Comparison of ENCODE assay signal across 30 cellular contexts in the genomic region with DNA sequence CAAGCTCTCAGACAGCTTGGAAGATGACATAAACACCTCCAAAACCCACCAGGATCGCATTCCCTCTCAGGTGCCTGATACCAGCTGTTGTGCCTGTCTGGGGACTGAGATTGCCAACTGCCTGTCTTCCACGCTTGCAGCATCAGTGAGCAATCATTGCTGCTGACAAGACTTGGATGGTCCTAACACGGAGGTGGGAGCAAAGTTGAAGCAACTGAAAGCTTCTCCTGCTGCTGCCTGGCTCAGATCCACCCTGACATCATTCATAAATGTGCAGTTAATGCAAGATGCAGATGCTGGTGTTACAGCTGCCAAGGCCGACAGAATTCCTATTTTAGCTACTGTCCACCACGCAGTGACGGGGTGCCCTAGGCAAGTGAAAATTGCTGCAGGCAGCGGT.
A peak's percentile ranks its signal among the peaks of the same experiment; 100 is the strongest.
DNase-seq lines count a peak whose midpoint lies in the region; FAIRE-seq and TF ChIP-seq lines count a peak whose summit lies in the region.
"Had no signal": no experiment of that assay in that cellular context is flagged by ENCODE, and none has a peak within 500 bp of the region (broad histone marks: within the 10 kb centered on the region; RNA-seq: fewer than 3 reads in every experiment).

No MANE protein-coding gene starts in this region.

- TF ChIP-seq RAD21 in neural cell (conservative IDR thresholded peaks at IDR 0.05): no peak

- H3K36me3 ChIP-seq in neural cell (ENCODE audit: insufficient read depth, low read length) (no peaks in the 10 kb centered on the region), Caco-2 (ENCODE audit: control insufficient read depth, insufficient read depth, low read length) (no peaks in the 10 kb centered on the region)
- H3K36me3 ChIP-seq: stomach, thyroid gland, uterus had no signal

- CTCF ChIA-PET in Caco-2 (lab: Charles Lee): no interaction called here

- no peaks in the 10 kb centered on the region for H3K4me1 ChIP-seq in Caco-2
- H3K4me1 ChIP-seq: thyroid gland, uterus had no signal

- no peaks in the 10 kb centered on the region for H3K36me3 Mint-ChIP-seq in Caco-2 (ENCODE audit: insufficient read depth, unreplicated experiment)
- H3K36me3 Mint-ChIP-seq: activated naive CD8-positive, alpha-beta T cell treated with anti-CD3 and anti-CD28 coated beads, Interleukin-2, amount 10 ng/mL, durations not matched to agents 7 days and 5 days had no signal

- no peak overlapping the region for H2AFZ ChIP-seq in neural cell (ENCODE audit: low read depth, low read length)
- H2AFZ ChIP-seq: PC-9 had no signal

- no peak for FAIRE-seq in RCC 7860 (lab: Jason Lieb, UNC)
- FAIRE-seq: GM12891, kidney had no signal

- H3K9me3 ChIP-seq in neural cell (ENCODE audit: low read length): no peaks in the 10 kb centered on the region
- H3K9me3 ChIP-seq in Caco-2: no peaks in the 10 kb centered on the region
- H3K9me3 ChIP-seq: stomach, thyroid gland, uterus had no signal

- POLR2A ChIA-PET in Caco-2 (lab: Charles Lee): no interaction called here

- peaks cover 3% of the 10 kb centered on the region for H3K27me3 Mint-ChIP-seq in Caco-2 (ENCODE audit: insufficient read depth, unreplicated experiment)
- H3K27me3 Mint-ChIP-seq: activated naive CD8-positive, alpha-beta T cell treated with anti-CD3 and anti-CD28 coated beads, Interleukin-2, amount 10 ng/mL, durations not matched to agents 7 days and 5 days; dendritic cell treated with granulocyte-macrophage colony-stimulating factor and Interleukin-4, amounts not matched to agents 40 ng/mL and 50 ng/mL, for 4 days had no signal

- H3K27ac Mint-ChIP-seq in Caco-2 (ENCODE audit: unreplicated experiment): no peak overlapping the region
- H3K27ac Mint-ChIP-seq: activated naive CD8-positive, alpha-beta T cell treated with anti-CD3 and anti-CD28 coated beads, Interleukin-2, amount 10 ng/mL, durations not matched to agents 7 days and 5 days; dendritic cell treated with granulocyte-macrophage colony-stimulating factor and Interleukin-4, amounts not matched to agents 40 ng/mL and 50 ng/mL, for 4 days; endodermal cell had no signal

- no peak overlapping the region for H3K4me3 ChIP-seq in neural cell (ENCODE audit: low read length)
- H3K4me3 ChIP-seq in Caco-2 (ENCODE audit: low read depth, low read length): no peak overlapping the region
- H3K4me3 ChIP-seq: PC-9, stomach, thyroid gland, uterus had no signal

- no peak for TF ChIP-seq EP300 in neural cell (conservative IDR thresholded peaks at IDR 0.05; ENCODE audit: poor library complexity, severe bottlenecking)

- no peaks in the 10 kb centered on the region for H3K79me2 ChIP-seq in neural cell (replicated peaks; ENCODE audit: insufficient read depth, low read length)

- H3K4me1 Mint-ChIP-seq in Caco-2 (ENCODE audit: low read depth, unreplicated experiment): no peaks in the 10 kb centered on the region
- H3K4me1 Mint-ChIP-seq: activated naive CD8-positive, alpha-beta T cell treated with anti-CD3 and anti-CD28 coated beads, Interleukin-2, amount 10 ng/mL, durations not matched to agents 7 days and 5 days; endodermal cell had no signal

- TF ChIP-seq CTCF in neural cell (IDR thresholded peaks at IDR 0.05; ENCODE audit: poor library complexity, severe bottlenecking) (no peak), Caco-2 (IDR thresholded peaks at IDR 0.05; ENCODE audit: insufficient read depth in 1 of 2, low read depth in 1 of 2, low read length in 1 of 2, severe bottlenecking in 1 of 2, unreplicated experiment in 1 of 2) (no peak)

- intact Hi-C loops in Caco-2 (cut with micrococcal nuclease; ENCODE audit: unreplicated experiment): no loop called here

- H3K9me3 Mint-ChIP-seq in Caco-2 (ENCODE audit: unreplicated experiment): no peaks in the 10 kb centered on the region
- H3K9me3 Mint-ChIP-seq: activated naive CD8-positive, alpha-beta T cell treated with anti-CD3 and anti-CD28 coated beads, Interleukin-2, amount 10 ng/mL, durations not matched to agents 7 days and 5 days; dendritic cell treated with granulocyte-macrophage colony-stimulating factor and Interleukin-4, amounts not matched to agents 40 ng/mL and 50 ng/mL, for 4 days; endodermal cell had no signal

- H3K4me3 Mint-ChIP-seq in Caco-2 (ENCODE audit: unreplicated experiment): no peak overlapping the region
- H3K4me3 Mint-ChIP-seq: activated naive CD8-positive, alpha-beta T cell treated with anti-CD3 and anti-CD28 coated beads, Interleukin-2, amount 10 ng/mL, durations not matched to agents 7 days and 5 days; dendritic cell treated with granulocyte-macrophage colony-stimulating factor and Interleukin-4, amounts not matched to agents 40 ng/mL and 50 ng/mL, for 4 days; endodermal cell had no signal

- BruUV-seq in Caco-2 (replicated peaks; lab: Mats Ljungman, UMichigan): no TSS peak

- H3K27ac ChIP-seq in neural cell (ENCODE audit: low read length): no peak overlapping the region
- H3K27ac ChIP-seq: C4-2B, PC-9, stomach, thyroid gland, uterus had no signal

- H3K27me3 ChIP-seq in neural cell (ENCODE audit: insufficient read depth, low read depth, low read length) (no peaks in the 10 kb centered on the region), Caco-2 (replicated peaks; ENCODE audit: control insufficient read depth, insufficient read depth, low read length) (no peaks in the 10 kb centered on the region)
- H3K27me3 ChIP-seq: stomach, thyroid gland, uterus had no signal

- no peak overlapping the region for H3K4me2 ChIP-seq in neural cell (ENCODE audit: low read length)
- H3K4me2 ChIP-seq: PC-9 had no signal

- no peaks in the 10 kb centered on the region for H4K20me1 ChIP-seq in neural cell (ENCODE audit: insufficient read depth)

- H3K9me2 ChIP-seq in neural cell (ENCODE audit: insufficient read depth, low read length): no peaks in the 10 kb centered on the region

- peak; percentile 30 for DNase-seq in DMS53 (lab: John Stamatoyannopoulos, UW)
- no peak for DNase-seq in DMS53 treated with DMSO at 0.1 percent for 48 hours (lab: John Stamatoyannopoulos, UW; ENCODE audit: unreplicated experiment)
- peak; percentile 5 for DNase-seq in LHCN-M2 (ENCODE audit: low read depth)
- DNase-seq in NCI-H69 (lab: John Stamatoyannopoulos, UW): peak; percentile 12
- no peak for DNase-seq in Caco-2
- DNase-seq in HPDE6-E6E7 (ENCODE audit: extremely low spot score): no peak
- no peak for DNase-seq in RCC 7860 (ENCODE audit: low spot score)
- DNase-seq: 8988T; activated CD4-positive, alpha-beta T cell treated with anti-CD3 and anti-CD28 coated beads, Interleukin-2, amount 50 U/mL, for 48 hours; activated CD4-positive, CD25-positive, alpha-beta regulatory T cell treated with anti-CD3 and anti-CD28 coated beads, Interleukin-2, amount 50 U/mL, for 72 hours; activated gamma-delta T cell treated with Interleukin-2 at 50 U/mL for 16 hours; activated naive CD8-positive, alpha-beta T cell treated with anti-CD3 and anti-CD28 coated beads, Interleukin-2, amount 10 ng/mL, durations not matched to agents 7 days and 5 days; activated T-cell treated with anti-CD3 and anti-CD28 coated beads, Interleukin-2, amount 50 U/mL, for 48 hours; endodermal cell; H7; Kasumi-1; kidney; NCI-H187; NK-92 treated with Interleukin-12 subunit alpha and Interleukin-12 subunit beta, amount 100 ng/mL, for 24 hours; right cardiac atrium; Right ventricle myocardium superior; stimulated activated CD4-positive, alpha-beta T cell treated with anti-CD3 and anti-CD28 coated beads, Interleukin-2, amount 100 ng/mL, for 48 hours; stomach; thyroid gland; uterus had no signal

- no peak overlapping the region for H3K9ac ChIP-seq in neural cell (ENCODE audit: low read length)

- no peaks in the 10 kb centered on the region for H3F3A ChIP-seq in neural cell (ENCODE audit: insufficient read depth, low read length, poor library complexity, severe bottlenecking)

TF ChIP-seq in neural cell, 6 proteins besides CTCF, POLR2A, EP300 and RAD21:
- no peak for TF ChIP-seq SMC3 (conservative IDR thresholded peaks at IDR 0.05; ENCODE audit: poor library complexity)
- TF ChIP-seq, protein P1, sequence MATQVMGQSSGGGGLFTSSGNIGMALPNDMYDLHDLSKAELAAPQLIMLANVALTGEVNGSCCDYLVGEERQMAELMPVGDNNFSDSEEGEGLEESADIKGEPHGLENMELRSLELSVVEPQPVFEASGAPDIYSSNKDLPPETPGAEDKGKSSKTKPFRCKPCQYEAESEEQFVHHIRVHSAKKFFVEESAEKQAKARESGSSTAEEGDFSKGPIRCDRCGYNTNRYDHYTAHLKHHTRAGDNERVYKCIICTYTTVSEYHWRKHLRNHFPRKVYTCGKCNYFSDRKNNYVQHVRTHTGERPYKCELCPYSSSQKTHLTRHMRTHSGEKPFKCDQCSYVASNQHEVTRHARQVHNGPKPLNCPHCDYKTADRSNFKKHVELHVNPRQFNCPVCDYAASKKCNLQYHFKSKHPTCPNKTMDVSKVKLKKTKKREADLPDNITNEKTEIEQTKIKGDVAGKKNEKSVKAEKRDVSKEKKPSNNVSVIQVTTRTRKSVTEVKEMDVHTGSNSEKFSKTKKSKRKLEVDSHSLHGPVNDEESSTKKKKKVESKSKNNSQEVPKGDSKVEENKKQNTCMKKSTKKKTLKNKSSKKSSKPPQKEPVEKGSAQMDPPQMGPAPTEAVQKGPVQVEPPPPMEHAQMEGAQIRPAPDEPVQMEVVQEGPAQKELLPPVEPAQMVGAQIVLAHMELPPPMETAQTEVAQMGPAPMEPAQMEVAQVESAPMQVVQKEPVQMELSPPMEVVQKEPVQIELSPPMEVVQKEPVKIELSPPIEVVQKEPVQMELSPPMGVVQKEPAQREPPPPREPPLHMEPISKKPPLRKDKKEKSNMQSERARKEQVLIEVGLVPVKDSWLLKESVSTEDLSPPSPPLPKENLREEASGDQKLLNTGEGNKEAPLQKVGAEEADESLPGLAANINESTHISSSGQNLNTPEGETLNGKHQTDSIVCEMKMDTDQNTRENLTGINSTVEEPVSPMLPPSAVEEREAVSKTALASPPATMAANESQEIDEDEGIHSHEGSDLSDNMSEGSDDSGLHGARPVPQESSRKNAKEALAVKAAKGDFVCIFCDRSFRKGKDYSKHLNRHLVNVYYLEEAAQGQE (IDR thresholded peaks at IDR 0.05; ENCODE audit: borderline replicate concordance): peak; percentile 31
- no peak for TF ChIP-seq POLR2AphosphoS5 (IDR thresholded peaks at IDR 0.05)
- no peak for TF ChIP-seq TAF1 (IDR thresholded peaks at IDR 0.05; ENCODE audit: low read depth)
- TF ChIP-seq EZH2 (IDR thresholded peaks at IDR 0.05; ENCODE audit: borderline replicate concordance, insufficient read depth, low read length, poor library complexity, severe bottlenecking): no peak
- no peak for TF ChIP-seq MXI1 (conservative IDR thresholded peaks at IDR 0.05; ENCODE audit: poor library complexity, severe bottlenecking)

Comparison
In these comparisons a context has a peak if more than half of its experiments do, and no peak if none do; other contexts are left out.
1. DNase-seq: peak in DMS53 (single experiment), LHCN-M2 (single experiment) and NCI-H69 (single experiment); none in DMS53 treated with DMSO at 0.1 percent for 48 hours (single experiment), Caco-2 (0 of 2), HPDE6-E6E7 (single experiment) and RCC 7860 (single experiment).